In the genomic region with DNA sequence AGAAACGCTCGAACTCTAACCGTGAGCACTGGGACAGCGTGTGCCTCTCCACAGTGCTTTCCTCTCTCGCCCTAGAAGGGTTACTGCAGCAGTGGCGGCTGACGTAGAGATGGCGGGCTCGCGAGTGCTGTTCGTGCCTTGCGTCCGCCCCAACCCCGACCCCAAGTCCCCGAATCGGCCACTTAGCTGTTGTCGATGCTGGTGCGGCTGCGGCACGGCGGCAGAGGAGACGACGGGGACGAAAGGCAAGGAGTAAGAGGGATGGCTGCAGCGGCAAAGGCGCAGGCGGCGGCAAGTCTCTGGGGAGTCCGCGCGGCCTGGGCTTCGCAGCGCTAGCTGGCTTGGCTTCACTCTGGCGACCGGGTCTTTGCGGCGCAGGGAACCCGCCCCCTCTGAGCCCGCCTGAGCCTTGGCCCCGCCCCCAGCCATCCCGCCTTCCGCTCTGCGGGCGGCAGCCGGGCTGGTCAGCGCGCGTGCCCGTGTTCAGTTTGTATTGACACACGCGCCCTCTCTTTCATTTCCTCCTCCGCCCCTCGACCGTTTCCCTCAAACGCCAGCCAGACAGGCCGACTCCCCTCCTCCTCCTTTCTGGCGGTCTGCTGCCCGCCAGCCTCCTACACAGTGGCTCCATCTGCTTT, we compare ENCODE assay signal across 8 cellular contexts. TPM values are rescaled to one million over a fixed set of nuclear protein-coding genes. Genes with fewer than 3 reads are reported as not detected.
DNase-seq lines count a peak whose midpoint lies in the region; TF ChIP-seq lines count a peak whose summit lies in the region.

A gene (minus strand): TSS at position 354 of the 638 bp plus-strand sequence. CDS start 513 bp downstream, outside the sequence.

- TF ChIP-seq POLR2A in thyroid gland (IDR thresholded peaks at IDR 0.05): peak in 1 of 2 donors; percentile 77

- H3K27me3 ChIP-seq in SK-N-SH (ENCODE audit: insufficient read depth): no peaks in the 10 kb centered on the region
- no peaks in the 10 kb centered on the region for H3K27me3 ChIP-seq in thyroid gland

- no peaks in the 10 kb centered on the region for H4K20me1 ChIP-seq in SK-N-SH (ENCODE audit: insufficient read depth)

- peak within 1 kb of the TSS; percentile 94 for H3K4me3 Mint-ChIP-seq in activated naive CD8-positive, alpha-beta T cell treated with anti-CD3 and anti-CD28 coated beads for 36 hours
- H3K4me3 Mint-ChIP-seq in osteocyte (ENCODE audit: unreplicated experiment): peak within 1 kb of the TSS; percentile 87

- no peak for TF ChIP-seq CTCF in SK-N-SH (IDR thresholded peaks at IDR 0.05)
- no peak for TF ChIP-seq CTCF in osteocyte (IDR thresholded peaks at IDR 0.05)
- TF ChIP-seq CTCF in thyroid gland (IDR thresholded peaks at IDR 0.05): no peak

- DNase-seq in GM04504 (ENCODE audit: low read depth) (peak; percentile 50), HEK293T (ENCODE audit: extremely low spot score) (peak; percentile 84), MV-4-11 (lab: John Stamatoyannopoulos, UW) (peak; percentile 90), SK-N-SH (peak; percentile 88), head of caudate nucleus (peak; percentile 57 to 91 (median 83)), osteocyte (ENCODE audit: extremely low spot score, unreplicated experiment) (peak; percentile 94), thyroid gland (peak; percentile 85 to 86)
- DNase-seq in activated naive CD8-positive, alpha-beta T cell treated with anti-CD3 and anti-CD28 coated beads for 36 hours: peak; percentile 78

- H3K4me2 ChIP-seq in SK-N-SH: peak within 1 kb of the TSS; percentile 67

- H3F3A ChIP-seq in SK-N-SH (replicated peaks; ENCODE audit: insufficient read depth): peaks cover 5% of the 10 kb centered on the region

- H3K27ac Mint-ChIP-seq in activated naive CD8-positive, alpha-beta T cell treated with anti-CD3 and anti-CD28 coated beads for 36 hours: peak within 1 kb of the TSS; percentile 80
- H3K27ac Mint-ChIP-seq in osteocyte (ENCODE audit: unreplicated experiment): peak within 1 kb of the TSS; percentile 88

- H3K79me2 ChIP-seq in SK-N-SH (ENCODE audit: insufficient read depth): peaks cover 3% of the 10 kb centered on the region; the same call in 1 of the 2 replicates

- TF ChIP-seq EP300 in SK-N-SH (IDR thresholded peaks at IDR 0.05; ENCODE audit: borderline replicate concordance in 1 of 2, low read depth in 1 of 2, low read length in 1 of 2): peak in 1 of 2 experiments; percentile 40; a peak in 1 of 4 replicates

- WGBS in SK-N-SH (ENCODE audit: low lambda C conversion rate): 4% methylated on average over 22 of the region's 58 CpGs
- WGBS in thyroid gland, 2 donors: 0 to 2% methylated on average over 7 to 21 of the region's 58 CpGs

- peaks cover 2% of the 10 kb centered on the region for H3K9me3 Mint-ChIP-seq in activated naive CD8-positive, alpha-beta T cell treated with anti-CD3 and anti-CD28 coated beads for 36 hours
- H3K9me3 Mint-ChIP-seq in osteocyte (ENCODE audit: unreplicated experiment): peaks cover 6% of the 10 kb centered on the region

- H3K4me3 ChIP-seq in SK-N-SH (ENCODE audit: low read depth in 2 of 2, low read length in 1 of 2) (peak within 1 kb of the TSS; percentile 61 to 76), thyroid gland (replicated peaks in 1 of 3) (peak within 1 kb of the TSS; percentile 33 to 66 (median 42))

- H3K9me2 ChIP-seq in SK-N-SH: no peaks in the 10 kb centered on the region

- CTCF ChIA-PET in HEK293T (lab: Yijun Ruan, JAX) (no interaction called here), SK-N-SH (lab: Yijun Ruan, JAX) (no interaction called here)

- TF ChIP-seq RAD21 in SK-N-SH (IDR thresholded peaks at IDR 0.05; ENCODE audit: low read length): peak; percentile 28

- H3K9me3 ChIP-seq in SK-N-SH: no peaks in the 10 kb centered on the region
- H3K9me3 ChIP-seq in thyroid gland: no peaks in the 10 kb centered on the region

- H3K36me3 Mint-ChIP-seq in activated naive CD8-positive, alpha-beta T cell treated with anti-CD3 and anti-CD28 coated beads for 36 hours: peaks cover 9% of the 10 kb centered on the region
- no peaks in the 10 kb centered on the region for H3K36me3 Mint-ChIP-seq in osteocyte (ENCODE audit: unreplicated experiment)

- peak within 1 kb of the TSS; percentile 81 for H2AFZ ChIP-seq in SK-N-SH (ENCODE audit: low read depth)

- no peaks in the 10 kb centered on the region for H3K27me3 Mint-ChIP-seq in activated naive CD8-positive, alpha-beta T cell treated with anti-CD3 and anti-CD28 coated beads for 36 hours
- H3K27me3 Mint-ChIP-seq in osteocyte (ENCODE audit: unreplicated experiment): no peaks in the 10 kb centered on the region

- peak within 1 kb of the TSS; percentile 66 for H3K9ac ChIP-seq in SK-N-SH

- H3K27ac ChIP-seq in SK-N-SH (ENCODE audit: low read depth in 2 of 2, low read length in 1 of 2) (peak within 1 kb of the TSS; percentile 66 to 90), thyroid gland (peak within 1 kb of the TSS; percentile 33 to 64 (median 59))

- intact Hi-C loops in head of caudate nucleus (cut with DNase I): no loop called here
- intact Hi-C loops in thyroid gland (cut with DNase I): no loop called here

- H3K4me1 ChIP-seq in SK-N-SH (ENCODE audit: control insufficient read depth in 1 of 2, insufficient read depth in 2 of 2, low read depth in 1 of 2, low read length in 1 of 2) (no peaks in the 10 kb centered on the region; a peak in 1 of 4 replicates), thyroid gland (peaks cover 0 to 4% of the 10 kb centered on the region in 2 donors)

- peaks cover 10% of the 10 kb centered on the region for H3K4me1 Mint-ChIP-seq in activated naive CD8-positive, alpha-beta T cell treated with anti-CD3 and anti-CD28 coated beads for 36 hours
- H3K4me1 Mint-ChIP-seq in osteocyte (ENCODE audit: unreplicated experiment): peaks cover 8% of the 10 kb centered on the region

- H3K36me3 ChIP-seq in SK-N-SH (replicated peaks in 1 of 2; ENCODE audit: control insufficient read depth in 1 of 2, insufficient read depth in 2 of 2, low read length in 1 of 2) (no peaks in the 10 kb centered on the region), thyroid gland (no peaks in the 10 kb centered on the region)

- POLR2A ChIA-PET in HEK293T (lab: Yijun Ruan, JAX) (interaction anchor here (0.7 to 1.1 kb wide), 3 partner anchors 12 to 448 kb away, joined by 3 to 4 read pairs (median 3); no protein-coding TSS in a partner anchor), SK-N-SH (lab: Yijun Ruan, JAX) (no interaction called here)

TF ChIP-seq in HEK293T, 16 proteins besides CTCF, POLR2A, EP300 and RAD21:
- TF ChIP-seq L3MBTL2 (conservative IDR thresholded peaks at IDR 0.05) (peak; percentile 66), ZNF384 (IDR thresholded peaks at IDR 0.05) (no peak), ARNT (IDR thresholded peaks at IDR 0.05) (no peak), HDGF (IDR thresholded peaks at IDR 0.05; ENCODE audit: borderline replicate concordance) (no peak)

TF ChIP-seq in SK-N-SH, 30 proteins besides CTCF, POLR2A, EP300 and RAD21 (continues in another document):
- TF ChIP-seq, protein P1, sequence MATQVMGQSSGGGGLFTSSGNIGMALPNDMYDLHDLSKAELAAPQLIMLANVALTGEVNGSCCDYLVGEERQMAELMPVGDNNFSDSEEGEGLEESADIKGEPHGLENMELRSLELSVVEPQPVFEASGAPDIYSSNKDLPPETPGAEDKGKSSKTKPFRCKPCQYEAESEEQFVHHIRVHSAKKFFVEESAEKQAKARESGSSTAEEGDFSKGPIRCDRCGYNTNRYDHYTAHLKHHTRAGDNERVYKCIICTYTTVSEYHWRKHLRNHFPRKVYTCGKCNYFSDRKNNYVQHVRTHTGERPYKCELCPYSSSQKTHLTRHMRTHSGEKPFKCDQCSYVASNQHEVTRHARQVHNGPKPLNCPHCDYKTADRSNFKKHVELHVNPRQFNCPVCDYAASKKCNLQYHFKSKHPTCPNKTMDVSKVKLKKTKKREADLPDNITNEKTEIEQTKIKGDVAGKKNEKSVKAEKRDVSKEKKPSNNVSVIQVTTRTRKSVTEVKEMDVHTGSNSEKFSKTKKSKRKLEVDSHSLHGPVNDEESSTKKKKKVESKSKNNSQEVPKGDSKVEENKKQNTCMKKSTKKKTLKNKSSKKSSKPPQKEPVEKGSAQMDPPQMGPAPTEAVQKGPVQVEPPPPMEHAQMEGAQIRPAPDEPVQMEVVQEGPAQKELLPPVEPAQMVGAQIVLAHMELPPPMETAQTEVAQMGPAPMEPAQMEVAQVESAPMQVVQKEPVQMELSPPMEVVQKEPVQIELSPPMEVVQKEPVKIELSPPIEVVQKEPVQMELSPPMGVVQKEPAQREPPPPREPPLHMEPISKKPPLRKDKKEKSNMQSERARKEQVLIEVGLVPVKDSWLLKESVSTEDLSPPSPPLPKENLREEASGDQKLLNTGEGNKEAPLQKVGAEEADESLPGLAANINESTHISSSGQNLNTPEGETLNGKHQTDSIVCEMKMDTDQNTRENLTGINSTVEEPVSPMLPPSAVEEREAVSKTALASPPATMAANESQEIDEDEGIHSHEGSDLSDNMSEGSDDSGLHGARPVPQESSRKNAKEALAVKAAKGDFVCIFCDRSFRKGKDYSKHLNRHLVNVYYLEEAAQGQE (IDR thresholded peaks at IDR 0.05; ENCODE audit: low read depth, low read length): no peak
- TF ChIP-seq RCOR1 (IDR thresholded peaks at IDR 0.05; ENCODE audit: low read length) (no peak), ELF1 (IDR thresholded peaks at IDR 0.05) (peak; percentile 56), GATA2 (CRISPR knock-in tag; IDR thresholded peaks at IDR 0.05) (no peak), MEF2A (IDR thresholded peaks at IDR 0.05; ENCODE audit: borderline replicate concordance, low read depth) (no peak), SIN3A (IDR thresholded peaks at IDR 0.05; ENCODE audit: borderline replicate concordance, low read depth, low read length) (peak; percentile 16; the same call in 1 of the 2 replicates), TEAD4 (IDR thresholded peaks at IDR 0.05; ENCODE audit: borderline replicate concordance, insufficient read depth) (no peak), GABPA (IDR thresholded peaks at IDR 0.05; ENCODE audit: low read depth) (0 out of 2 replicates have a peak, but pooled peaks have one; percentile 18), FOSL2 (IDR thresholded peaks at IDR 0.05; ENCODE audit: borderline replicate concordance, low read depth) (no peak), RXRA (IDR thresholded peaks at IDR 0.05; ENCODE audit: borderline replicate concordance, low read depth) (no peak)
- TF ChIP-seq, protein P2, sequence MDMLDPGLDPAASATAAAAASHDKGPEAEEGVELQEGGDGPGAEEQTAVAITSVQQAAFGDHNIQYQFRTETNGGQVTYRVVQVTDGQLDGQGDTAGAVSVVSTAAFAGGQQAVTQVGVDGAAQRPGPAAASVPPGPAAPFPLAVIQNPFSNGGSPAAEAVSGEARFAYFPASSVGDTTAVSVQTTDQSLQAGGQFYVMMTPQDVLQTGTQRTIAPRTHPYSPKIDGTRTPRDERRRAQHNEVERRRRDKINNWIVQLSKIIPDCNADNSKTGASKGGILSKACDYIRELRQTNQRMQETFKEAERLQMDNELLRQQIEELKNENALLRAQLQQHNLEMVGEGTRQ (IDR thresholded peaks at IDR 0.05; ENCODE audit: borderline replicate concordance, low read depth, low read length): no peak

RNA-seq across cellular contexts. Expression of the gene that starts here (rescaled TPM):
- polyA plus RNA-seq in SK-N-SH (2012; rRNA removed): 2.6 and 3.3 TPM in 2 replicates
- polyA plus RNA-seq in SK-N-SH (2012; cell fraction: cytosol; rRNA removed): 3.6 TPM in 2 replicates
- polyA plus RNA-seq in SK-N-SH (2012; cell fraction: nucleus; rRNA removed): 2.0 and 3.2 TPM in 2 replicates
- 1 to 10 TPM; 6.0 TPM for total RNA-seq in activated naive CD8-positive, alpha-beta T cell treated with anti-CD3 and anti-CD28 coated beads for 36 hours
- 7.4 TPM in 2 replicates for total RNA-seq in osteocyte
- total RNA-seq in thyroid gland: 1 to 10 TPM; 4.3 to 6.4 (median 5.2) TPM

Comparison
In these comparisons a context has a peak if more than half of its experiments do, and no peak if none do; other contexts are left out.
1. Peak in every context shown above with its lines: DNase-seq, H3K4me3 ChIP-seq and H3K27ac ChIP-seq.